In the genomic region with DNA sequence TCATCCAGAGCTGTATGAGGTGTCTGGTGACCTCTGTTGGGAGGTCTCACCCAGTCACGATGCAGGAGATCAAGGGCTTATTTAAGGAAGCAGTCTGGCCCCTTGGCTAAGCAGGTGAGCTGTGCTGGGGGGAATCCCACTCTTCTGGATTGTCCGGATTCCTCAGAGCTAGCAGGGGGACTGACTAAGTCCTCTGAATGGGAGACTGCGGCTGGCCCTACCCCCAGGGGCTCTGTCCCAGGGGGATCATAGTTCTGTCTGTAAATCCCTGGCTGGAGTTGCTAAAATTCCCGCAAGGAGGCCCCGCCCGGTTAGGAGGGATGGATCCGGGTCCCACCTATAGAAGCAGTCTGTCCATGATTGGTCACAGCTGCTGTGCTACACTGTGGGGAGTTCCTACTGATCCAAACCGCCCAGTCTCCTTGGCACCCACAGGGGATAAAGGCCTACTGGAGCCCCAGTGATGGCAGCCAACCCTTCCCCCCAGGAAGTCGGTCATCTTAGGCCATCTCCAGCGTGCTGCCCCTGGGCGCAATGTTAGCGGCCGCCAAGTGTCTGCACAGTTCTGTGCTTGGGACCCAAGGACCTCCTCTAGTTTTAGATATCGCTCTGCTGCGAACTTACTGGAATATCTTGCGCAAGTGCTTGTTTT, we compare ENCODE assay signal across 19 cellular contexts.
DNase-seq lines count a peak whose midpoint lies in the region; ATAC-seq, FAIRE-seq and TF ChIP-seq lines count a peak whose summit lies in the region.
"Had no signal": no experiment of that assay in that cellular context is flagged by ENCODE, and none has a peak within 500 bp of the region (broad histone marks: within the 10 kb centered on the region; RNA-seq: fewer than 3 reads in every experiment).

No MANE protein-coding gene starts in this region.

- H3K27ac Mint-ChIP-seq in Calu3 (ENCODE audit: unreplicated experiment) (peak overlapping the region; percentile 81), WTC11 (no peak overlapping the region), mesothelial cell of epicardium (peak overlapping the region; percentile 93)

- H3K27ac ChIP-seq in caudate nucleus (ENCODE audit: low read depth, low read length): no peak overlapping the region
- H3K27ac ChIP-seq: C4-2B, GM23248 had no signal

- POLR2A ChIA-PET in WTC11 (lab: Charles Lee): no interaction called here

- no TSS peak for BruUV-seq in Calu3 (replicated peaks; lab: Mats Ljungman, UMichigan)

- DNase-seq in Calu3 (peak; percentile 84), WTC11 (ENCODE audit: low spot score) (peak; percentile 29), iPS DF 4.7 (ENCODE audit: extremely low read depth, low spot score) (peak; percentile 46), mesothelial cell of epicardium (ENCODE audit: low spot score in 2 of 2, unreplicated experiment in 2 of 2) (peak; percentile 21 to 45), caudate nucleus (lab: John Stamatoyannopoulos, UW) (no peak), HTR-8/SVneo (ENCODE audit: insufficient read length, low spot score) (no peak), COLO668 (lab: John Stamatoyannopoulos, UW; ENCODE audit: unreplicated experiment) (no peak)
- no peak for DNase-seq in stimulated activated CD4-positive, alpha-beta T cell treated with anti-CD3 and anti-CD28 coated beads, Interleukin-4, amount 100 ng/mL, for 4 hours
- DNase-seq: COR-L47, DMS79, GF-D8, GM23248, MG63, NCI-H1105, NCI-H187, SHP77 treated with DMSO at 0.1 percent for 48 hours had no signal

- intact Hi-C loops in Calu3 (cut with micrococcal nuclease; ENCODE audit: unreplicated experiment): loop anchor here (1.0 to 5.0 kb wide), 2 partner anchors 16 to 87 kb away; no protein-coding TSS in a partner anchor

- H3K27me3 Mint-ChIP-seq in Calu3 (ENCODE audit: unreplicated experiment) (no peaks in the 10 kb centered on the region), WTC11 (ENCODE audit: low read depth) (no peaks in the 10 kb centered on the region), mesothelial cell of epicardium (ENCODE audit: low read depth) (no peaks in the 10 kb centered on the region)

- ATAC-seq in WTC11: peak; percentile 78

- peaks cover 9% of the 10 kb centered on the region for H3K36me3 Mint-ChIP-seq in Calu3 (ENCODE audit: insufficient read depth, unreplicated experiment)
- no peaks in the 10 kb centered on the region for H3K36me3 Mint-ChIP-seq in WTC11
- peaks cover 11% of the 10 kb centered on the region for H3K36me3 Mint-ChIP-seq in mesothelial cell of epicardium

- TF ChIP-seq CTCF in Calu3 (IDR thresholded peaks at IDR 0.05; ENCODE audit: unreplicated experiment) (no peak), WTC11 (IDR thresholded peaks at IDR 0.05) (no peak), mesothelial cell of epicardium (IDR thresholded peaks at IDR 0.05; ENCODE audit: unreplicated experiment) (no peak)

- H3K4me3 Mint-ChIP-seq in Calu3 (ENCODE audit: low read depth, unreplicated experiment) (peak overlapping the region; percentile 24), WTC11 (no peak overlapping the region), mesothelial cell of epicardium (peak overlapping the region; percentile 10)

- CTCF ChIA-PET in Calu3 (lab: Charles Lee): interaction anchor here (0.7 to 1.1 kb wide), 3 partner anchors 17 to 206 kb away, joined by 3 to 4 read pairs (median 3); no protein-coding TSS in a partner anchor
- CTCF ChIA-PET in WTC11 (lab: Charles Lee): interaction anchor here (0.7 to 0.9 kb wide), 2 partner anchors 205 to 273 kb away, joined by 3 to 5 read pairs; no protein-coding TSS in a partner anchor

- H3K4me1 Mint-ChIP-seq in Calu3 (ENCODE audit: low read depth, unreplicated experiment): peaks cover 6% of the 10 kb centered on the region
- H3K4me1 Mint-ChIP-seq in WTC11: peaks cover 5% of the 10 kb centered on the region; the same call in 1 of the 2 replicates
- H3K4me1 Mint-ChIP-seq in mesothelial cell of epicardium: peaks cover 8% of the 10 kb centered on the region

- no peak for FAIRE-seq in HTR-8/SVneo (lab: Jason Lieb, UNC)
- FAIRE-seq: A204.1, RCC 7860 had no signal

- H3K9me3 Mint-ChIP-seq in Calu3 (ENCODE audit: low read depth, unreplicated experiment): no peaks in the 10 kb centered on the region
- peaks cover 4% of the 10 kb centered on the region; the same call in 1 of the 2 replicates for H3K9me3 Mint-ChIP-seq in WTC11
- H3K9me3 Mint-ChIP-seq in mesothelial cell of epicardium: peaks cover 35% of the 10 kb centered on the region

TF ChIP-seq in WTC11, 78 proteins besides CTCF, POLR2A, EP300 and RAD21 (continues in another document):
- TF ChIP-seq ZNF232 (CRISPR knock-in tag; IDR thresholded peaks at IDR 0.05) (no peak), OVOL2 (CRISPR knock-in tag; IDR thresholded peaks at IDR 0.05; ENCODE audit: borderline replicate concordance) (no peak), GTF2I (CRISPR knock-in tag; conservative IDR thresholded peaks at IDR 0.05) (no peak), NFE2L1 (CRISPR knock-in tag; IDR thresholded peaks at IDR 0.05) (no peak), FOXP1 (CRISPR knock-in tag; IDR thresholded peaks at IDR 0.05; ENCODE audit: borderline replicate concordance) (no peak), MXD4 (CRISPR knock-in tag; IDR thresholded peaks at IDR 0.05; ENCODE audit: borderline replicate concordance) (no peak), RORB (CRISPR knock-in tag; IDR thresholded peaks at IDR 0.05) (no peak), ZNF416 (CRISPR knock-in tag; IDR thresholded peaks at IDR 0.05) (no peak), KAT7 (CRISPR knock-in tag; IDR thresholded peaks at IDR 0.05; ENCODE audit: borderline replicate concordance) (no peak), MYBL2 (CRISPR knock-in tag; IDR thresholded peaks at IDR 0.05) (no peak), EMX1 (CRISPR knock-in tag; IDR thresholded peaks at IDR 0.05) (no peak), ATF1 (CRISPR knock-in tag; IDR thresholded peaks at IDR 0.05) (no peak)
- TF ChIP-seq, protein P1, sequence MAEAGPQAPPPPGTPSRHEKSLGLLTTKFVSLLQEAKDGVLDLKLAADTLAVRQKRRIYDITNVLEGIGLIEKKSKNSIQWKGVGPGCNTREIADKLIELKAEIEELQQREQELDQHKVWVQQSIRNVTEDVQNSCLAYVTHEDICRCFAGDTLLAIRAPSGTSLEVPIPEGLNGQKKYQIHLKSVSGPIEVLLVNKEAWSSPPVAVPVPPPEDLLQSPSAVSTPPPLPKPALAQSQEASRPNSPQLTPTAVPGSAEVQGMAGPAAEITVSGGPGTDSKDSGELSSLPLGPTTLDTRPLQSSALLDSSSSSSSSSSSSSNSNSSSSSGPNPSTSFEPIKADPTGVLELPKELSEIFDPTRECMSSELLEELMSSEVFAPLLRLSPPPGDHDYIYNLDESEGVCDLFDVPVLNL (CRISPR knock-in tag; IDR thresholded peaks at IDR 0.05; ENCODE audit: borderline replicate concordance, low read depth): no peak
- TF ChIP-seq, protein P2, sequence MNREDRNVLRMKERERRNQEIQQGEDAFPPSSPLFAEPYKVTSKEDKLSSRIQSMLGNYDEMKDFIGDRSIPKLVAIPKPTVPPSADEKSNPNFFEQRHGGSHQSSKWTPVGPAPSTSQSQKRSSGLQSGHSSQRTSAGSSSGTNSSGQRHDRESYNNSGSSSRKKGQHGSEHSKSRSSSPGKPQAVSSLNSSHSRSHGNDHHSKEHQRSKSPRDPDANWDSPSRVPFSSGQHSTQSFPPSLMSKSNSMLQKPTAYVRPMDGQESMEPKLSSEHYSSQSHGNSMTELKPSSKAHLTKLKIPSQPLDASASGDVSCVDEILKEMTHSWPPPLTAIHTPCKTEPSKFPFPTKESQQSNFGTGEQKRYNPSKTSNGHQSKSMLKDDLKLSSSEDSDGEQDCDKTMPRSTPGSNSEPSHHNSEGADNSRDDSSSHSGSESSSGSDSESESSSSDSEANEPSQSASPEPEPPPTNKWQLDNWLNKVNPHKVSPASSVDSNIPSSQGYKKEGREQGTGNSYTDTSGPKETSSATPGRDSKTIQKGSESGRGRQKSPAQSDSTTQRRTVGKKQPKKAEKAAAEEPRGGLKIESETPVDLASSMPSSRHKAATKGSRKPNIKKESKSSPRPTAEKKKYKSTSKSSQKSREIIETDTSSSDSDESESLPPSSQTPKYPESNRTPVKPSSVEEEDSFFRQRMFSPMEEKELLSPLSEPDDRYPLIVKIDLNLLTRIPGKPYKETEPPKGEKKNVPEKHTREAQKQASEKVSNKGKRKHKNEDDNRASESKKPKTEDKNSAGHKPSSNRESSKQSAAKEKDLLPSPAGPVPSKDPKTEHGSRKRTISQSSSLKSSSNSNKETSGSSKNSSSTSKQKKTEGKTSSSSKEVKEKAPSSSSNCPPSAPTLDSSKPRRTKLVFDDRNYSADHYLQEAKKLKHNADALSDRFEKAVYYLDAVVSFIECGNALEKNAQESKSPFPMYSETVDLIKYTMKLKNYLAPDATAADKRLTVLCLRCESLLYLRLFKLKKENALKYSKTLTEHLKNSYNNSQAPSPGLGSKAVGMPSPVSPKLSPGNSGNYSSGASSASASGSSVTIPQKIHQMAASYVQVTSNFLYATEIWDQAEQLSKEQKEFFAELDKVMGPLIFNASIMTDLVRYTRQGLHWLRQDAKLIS (CRISPR knock-in tag; IDR thresholded peaks at IDR 0.05; ENCODE audit: borderline replicate concordance): no peak
- TF ChIP-seq, protein P3, sequence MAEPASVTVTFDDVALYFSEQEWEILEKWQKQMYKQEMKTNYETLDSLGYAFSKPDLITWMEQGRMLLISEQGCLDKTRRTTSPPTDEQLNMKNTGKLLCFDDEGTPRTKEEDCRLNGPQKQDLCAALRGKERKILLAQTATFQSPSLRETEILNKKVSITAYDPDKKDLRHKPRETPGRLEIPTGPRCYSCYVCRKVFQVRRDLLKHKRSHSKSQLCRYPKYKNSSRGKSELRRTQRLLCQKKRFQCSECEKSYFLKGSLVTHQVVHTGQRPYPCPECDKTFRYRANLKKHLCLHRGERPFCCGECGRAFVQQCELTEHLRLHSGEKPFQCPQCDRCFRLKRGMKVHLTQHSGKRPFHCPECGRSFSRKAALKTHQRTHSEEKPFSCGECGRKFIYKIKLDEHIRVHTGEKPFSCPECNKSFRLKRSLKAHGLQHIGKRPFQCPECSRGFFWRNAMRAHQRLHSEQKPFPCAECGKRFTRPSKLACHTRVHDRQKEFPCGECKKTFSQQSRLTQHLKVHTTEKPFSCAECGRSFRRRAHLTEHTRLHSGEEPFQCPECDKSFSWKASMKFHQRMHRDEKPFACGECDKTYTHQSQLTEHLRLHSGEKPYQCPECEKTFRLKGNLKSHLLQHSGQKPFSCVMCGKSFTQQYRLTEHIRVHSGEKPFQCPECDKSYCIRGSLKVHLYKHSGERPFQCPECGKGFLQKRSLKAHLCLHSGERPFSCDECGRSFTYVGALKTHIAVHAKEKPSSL (CRISPR knock-in tag; conservative IDR thresholded peaks at IDR 0.05): no peak
- TF ChIP-seq, protein P4, sequence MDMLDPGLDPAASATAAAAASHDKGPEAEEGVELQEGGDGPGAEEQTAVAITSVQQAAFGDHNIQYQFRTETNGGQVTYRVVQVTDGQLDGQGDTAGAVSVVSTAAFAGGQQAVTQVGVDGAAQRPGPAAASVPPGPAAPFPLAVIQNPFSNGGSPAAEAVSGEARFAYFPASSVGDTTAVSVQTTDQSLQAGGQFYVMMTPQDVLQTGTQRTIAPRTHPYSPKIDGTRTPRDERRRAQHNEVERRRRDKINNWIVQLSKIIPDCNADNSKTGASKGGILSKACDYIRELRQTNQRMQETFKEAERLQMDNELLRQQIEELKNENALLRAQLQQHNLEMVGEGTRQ (CRISPR knock-in tag; IDR thresholded peaks at IDR 0.05): no peak

Comparison
In these comparisons a context has a peak if more than half of its experiments do, and no peak if none do; other contexts are left out.
1. DNase-seq: peak in Calu3 (single experiment), WTC11 (single experiment), iPS DF 4.7 (single experiment) and mesothelial cell of epicardium (2 of 2); none in stimulated activated CD4-positive, alpha-beta T cell treated with anti-CD3 and anti-CD28 coated beads, Interleukin-4, amount 100 ng/mL, for 4 hours (0 of 2), caudate nucleus (0 of 61), HTR-8/SVneo (single experiment) and COLO668 (single experiment).